ENCODE assay signal across 1 cellular context in genomic region chr18:12296087-12296403, GRCh38.
TF ChIP-seq lines count a peak whose summit lies in the region.

No MANE protein-coding gene starts in this region.

TF ChIP-seq in H1, 55 proteins besides CTCF, POLR2A, EP300 and RAD21:
- TF ChIP-seq BRCA1 (IDR thresholded peaks at IDR 0.05; ENCODE audit: low read depth, low read length) (no peak), RXRA (IDR thresholded peaks at IDR 0.05; ENCODE audit: insufficient read depth, low read depth, low read length) (no peak), NRF1 (IDR thresholded peaks at IDR 0.05; ENCODE audit: low read depth, low read length) (no peak), SP4 (IDR thresholded peaks at IDR 0.05; ENCODE audit: low read length) (no peak), BCL11A (IDR thresholded peaks at IDR 0.05; ENCODE audit: low read depth in 2 of 2, low read length in 2 of 2) (no peak), SUZ12 (IDR thresholded peaks at IDR 0.05; ENCODE audit: low read length) (no peak), MAFK (IDR thresholded peaks at IDR 0.05; ENCODE audit: low read depth, low read length) (no peak), PHF8 (conservative IDR thresholded peaks at IDR 0.05; ENCODE audit: low read depth, low read length) (no peak), ASH2L (IDR thresholded peaks at IDR 0.05; ENCODE audit: low read length) (no peak), ZNF274 (IDR thresholded peaks at IDR 0.05; ENCODE audit: borderline replicate concordance, extremely low read depth, low read length) (no peak), SIX5 (IDR thresholded peaks at IDR 0.05; ENCODE audit: low read depth, low read length) (no peak)
- TF ChIP-seq, protein P1, sequence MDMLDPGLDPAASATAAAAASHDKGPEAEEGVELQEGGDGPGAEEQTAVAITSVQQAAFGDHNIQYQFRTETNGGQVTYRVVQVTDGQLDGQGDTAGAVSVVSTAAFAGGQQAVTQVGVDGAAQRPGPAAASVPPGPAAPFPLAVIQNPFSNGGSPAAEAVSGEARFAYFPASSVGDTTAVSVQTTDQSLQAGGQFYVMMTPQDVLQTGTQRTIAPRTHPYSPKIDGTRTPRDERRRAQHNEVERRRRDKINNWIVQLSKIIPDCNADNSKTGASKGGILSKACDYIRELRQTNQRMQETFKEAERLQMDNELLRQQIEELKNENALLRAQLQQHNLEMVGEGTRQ (IDR thresholded peaks at IDR 0.05; ENCODE audit: low read length): no peak
